Comparison of ENCODE assay signal across 22 cellular contexts in genomic region chr9:129671519-129671918, GRCh38. TPM values are rescaled to one million over a fixed set of nuclear protein-coding genes. Genes with fewer than 3 reads are reported as not detected.
DNase-seq lines count a peak whose midpoint lies in the region; ATAC-seq, FAIRE-seq and TF ChIP-seq lines count a peak whose summit lies in the region.
"Had no signal": no experiment of that assay in that cellular context is flagged by ENCODE, and none has a peak within 500 bp of the region (broad histone marks: within the 10 kb centered on the region; RNA-seq: fewer than 3 reads in every experiment).

No MANE protein-coding gene starts in this region.

- TF ChIP-seq CTCF in HFFc6 (IDR thresholded peaks at IDR 0.05) (no peak), bronchial epithelial cell (IDR thresholded peaks at IDR 0.05; ENCODE audit: insufficient read depth, low read length, severe bottlenecking) (no peak)

- no peak overlapping the region for H3K4me3 ChIP-seq in bronchial epithelial cell (ENCODE audit: low read depth, low read length)
- H3K4me3 ChIP-seq: SJCRH30 had no signal

- no peak overlapping the region for H3K4me3 Mint-ChIP-seq in activated T-cell treated with anti-CD3 and anti-CD28 coated beads, Interleukin-2, amount 50 U/mL, for 72 hours
- no peak overlapping the region for H3K4me3 Mint-ChIP-seq in activated T-cell treated with anti-CD3 and anti-CD28 coated beads, Interleukin-2, amount 50 U/mL, for 24 hours
- H3K4me3 Mint-ChIP-seq in HFFc6 = no peak overlapping the region
- H3K4me3 Mint-ChIP-seq in stimulated activated effector memory CD8-positive, alpha-beta T cell treated with anti-CD3 and anti-CD28 coated beads, Interleukin-12 subunit alpha, Interleukin-12 subunit beta, amount 100 ng/mL, for 72 hours = no peak overlapping the region
- H3K4me3 Mint-ChIP-seq: activated CD8-positive, alpha-beta memory T cell treated with anti-CD3 and anti-CD28 coated beads, Interleukin-2, amount 10 ng/mL, durations not matched to agents 7 days and 5 days; CD8-positive, alpha-beta T cell had no signal

- no peaks in the 10 kb centered on the region for H3K36me3 ChIP-seq in bronchial epithelial cell (ENCODE audit: control insufficient read depth, insufficient read depth, low read length)
- H3K36me3 ChIP-seq: SJCRH30 had no signal

- peak; percentile 60 to 82 for ATAC-seq in activated T-cell treated with anti-CD3 and anti-CD28 coated beads, Interleukin-2, amount 50 U/mL, for 72 hours (replicated peaks in 1 of 2)
- peak; percentile 69 for ATAC-seq in stimulated activated effector memory CD8-positive, alpha-beta T cell treated with anti-CD3 and anti-CD28 coated beads, Interleukin-12 subunit alpha, Interleukin-12 subunit beta, amount 100 ng/mL, for 72 hours
- ATAC-seq in GM21390 (IDR thresholded peaks at IDR 0.05; ENCODE audit: unreplicated experiment) = no peak
- ATAC-seq: activated CD8-positive, alpha-beta memory T cell treated with anti-CD3 and anti-CD28 coated beads, Interleukin-2, amount 10 ng/mL, durations not matched to agents 7 days and 5 days; CD8-positive, alpha-beta T cell; left ventricle myocardium superior; PC-3 had no signal

- H3K27me3 ChIP-seq in bronchial epithelial cell (ENCODE audit: control insufficient read depth, insufficient read depth, low read length) = peaks cover 35% of the 10 kb centered on the region

- H3K27ac Mint-ChIP-seq in activated T-cell treated with anti-CD3 and anti-CD28 coated beads, Interleukin-2, amount 50 U/mL, for 72 hours = no peak overlapping the region
- H3K27ac Mint-ChIP-seq in activated T-cell treated with anti-CD3 and anti-CD28 coated beads, Interleukin-2, amount 50 U/mL, for 24 hours = no peak overlapping the region
- H3K27ac Mint-ChIP-seq in HFFc6 = peak overlapping the region; percentile 2; the same call in 1 of the 2 replicates
- H3K27ac Mint-ChIP-seq in stimulated activated effector memory CD8-positive, alpha-beta T cell treated with anti-CD3 and anti-CD28 coated beads, Interleukin-12 subunit alpha, Interleukin-12 subunit beta, amount 100 ng/mL, for 72 hours = peak overlapping the region; percentile 17
- H3K27ac Mint-ChIP-seq: activated CD8-positive, alpha-beta memory T cell treated with anti-CD3 and anti-CD28 coated beads, Interleukin-2, amount 10 ng/mL, durations not matched to agents 7 days and 5 days; CD8-positive, alpha-beta T cell had no signal

- H3K4me1 Mint-ChIP-seq in activated T-cell treated with anti-CD3 and anti-CD28 coated beads, Interleukin-2, amount 50 U/mL, for 72 hours (ENCODE audit: low read depth) = peaks cover 4% of the 10 kb centered on the region
- peaks cover 3% of the 10 kb centered on the region for H3K4me1 Mint-ChIP-seq in activated T-cell treated with anti-CD3 and anti-CD28 coated beads, Interleukin-2, amount 50 U/mL, for 24 hours (ENCODE audit: low read depth)
- H3K4me1 Mint-ChIP-seq in HFFc6 (ENCODE audit: low read depth) = peaks cover 49% of the 10 kb centered on the region
- peaks cover 7% of the 10 kb centered on the region for H3K4me1 Mint-ChIP-seq in stimulated activated effector memory CD8-positive, alpha-beta T cell treated with anti-CD3 and anti-CD28 coated beads, Interleukin-12 subunit alpha, Interleukin-12 subunit beta, amount 100 ng/mL, for 72 hours

- H3K27me3 Mint-ChIP-seq in activated T-cell treated with anti-CD3 and anti-CD28 coated beads, Interleukin-2, amount 50 U/mL, for 72 hours (ENCODE audit: low read depth) = peaks cover 8% of the 10 kb centered on the region
- peaks cover 26% of the 10 kb centered on the region for H3K27me3 Mint-ChIP-seq in activated T-cell treated with anti-CD3 and anti-CD28 coated beads, Interleukin-2, amount 50 U/mL, for 24 hours
- no peaks in the 10 kb centered on the region; the same call in none of the 2 replicates for H3K27me3 Mint-ChIP-seq in HFFc6 (ENCODE audit: insufficient read depth)

- H3K36me3 Mint-ChIP-seq in activated T-cell treated with anti-CD3 and anti-CD28 coated beads, Interleukin-2, amount 50 U/mL, for 72 hours (ENCODE audit: insufficient read depth in 2 of 2) = no peaks in the 10 kb centered on the region
- no peaks in the 10 kb centered on the region for H3K36me3 Mint-ChIP-seq in activated T-cell treated with anti-CD3 and anti-CD28 coated beads, Interleukin-2, amount 50 U/mL, for 24 hours (ENCODE audit: low read depth)
- H3K36me3 Mint-ChIP-seq in HFFc6 (ENCODE audit: low read depth) = peaks cover 12% of the 10 kb centered on the region; the same call in 1 of the 2 replicates
- H3K36me3 Mint-ChIP-seq in stimulated activated effector memory CD8-positive, alpha-beta T cell treated with anti-CD3 and anti-CD28 coated beads, Interleukin-12 subunit alpha, Interleukin-12 subunit beta, amount 100 ng/mL, for 72 hours = no peaks in the 10 kb centered on the region
- H3K36me3 Mint-ChIP-seq: activated CD8-positive, alpha-beta memory T cell treated with anti-CD3 and anti-CD28 coated beads, Interleukin-2, amount 10 ng/mL, durations not matched to agents 7 days and 5 days; CD8-positive, alpha-beta T cell had no signal

- FAIRE-seq in bronchial epithelial cell (lab: Jason Lieb, UNC) = peak; percentile 23
- FAIRE-seq: astrocyte, GM12892 had no signal

- no peaks in the 10 kb centered on the region for H3K9me3 Mint-ChIP-seq in activated T-cell treated with anti-CD3 and anti-CD28 coated beads, Interleukin-2, amount 50 U/mL, for 72 hours
- no peaks in the 10 kb centered on the region for H3K9me3 Mint-ChIP-seq in activated T-cell treated with anti-CD3 and anti-CD28 coated beads, Interleukin-2, amount 50 U/mL, for 24 hours
- no peaks in the 10 kb centered on the region for H3K9me3 Mint-ChIP-seq in HFFc6
- H3K9me3 Mint-ChIP-seq in stimulated activated effector memory CD8-positive, alpha-beta T cell treated with anti-CD3 and anti-CD28 coated beads, Interleukin-12 subunit alpha, Interleukin-12 subunit beta, amount 100 ng/mL, for 72 hours = no peaks in the 10 kb centered on the region
- H3K9me3 Mint-ChIP-seq: CD8-positive, alpha-beta T cell had no signal

- DNase-seq in activated T-cell treated with anti-CD3 and anti-CD28 coated beads, Interleukin-2, amount 50 U/mL, for 72 hours = peak in 1 of 2 donors; percentile 46
- DNase-seq in activated T-cell treated with anti-CD3 and anti-CD28 coated beads, Interleukin-2, amount 50 U/mL, for 24 hours = no peak
- DNase-seq in HFFc6 = peak; percentile 14
- DNase-seq in bronchial epithelial cell (ENCODE audit: low read depth) = peak; percentile 17
- no peak for DNase-seq in stimulated activated effector memory CD8-positive, alpha-beta T cell treated with anti-CD3 and anti-CD28 coated beads, Interleukin-12 subunit alpha, Interleukin-12 subunit beta, amount 100 ng/mL, for 72 hours (ENCODE audit: low spot score in 2 of 2)
- no peak for DNase-seq in NCI-H226
- DNase-seq in epidermal melanocyte (ENCODE audit: insufficient read length, low spot score) = no peak
- DNase-seq: activated CD8-positive, alpha-beta memory T cell treated with anti-CD3 and anti-CD28 coated beads, Interleukin-2, amount 10 ng/mL, durations not matched to agents 7 days and 5 days; CD8-positive, alpha-beta T cell; effector memory CD4-positive, alpha-beta T cell; glutamatergic neuron; left ventricle myocardium superior; MM.1S; NCI-H146; NCI-H2171 treated with DMSO at 0.1 percent for 48 hours; PC-3; SJCRH30; substantia nigra had no signal

RNA-seq across cellular contexts. Expression of gene PRRX2, which starts 6.1 kb away (rescaled TPM):
- total RNA-seq in activated T-cell treated with anti-CD3 and anti-CD28 coated beads, Interleukin-2, amount 50 U/mL, for 72 hours = 1 to 10 TPM; 3.3 to 6.1 TPM
- total RNA-seq in HFFc6 (2021; fragmentation: NEBNext Ultra II Directional; extraction: Animal tissue kit (Norgen Biotek cat#: 25700)) = 100 to 1,000 TPM in 4 of 6 experiments, 10 to 100 TPM in 2; 34.0 to 113 (median 102) TPM
- 0.13 TPM in 1 of 2 replicates, not detected in the other for total RNA-seq in bronchial epithelial cell
- total RNA-seq: astrocyte; CD8-positive, alpha-beta T cell had no signal

RNA-seq across cellular contexts. Expression of gene ASB6, which starts 29.6 kb away (rescaled TPM):
- total RNA-seq in activated T-cell treated with anti-CD3 and anti-CD28 coated beads, Interleukin-2, amount 50 U/mL, for 72 hours = 10 to 100 TPM; 16.9 to 20.2 TPM
- 10 to 100 TPM; 28.9 to 33.1 (median 30.6) TPM for total RNA-seq in HFFc6 (2021; fragmentation: NEBNext Ultra II Directional; extraction: Animal tissue kit (Norgen Biotek cat#: 25700))
- 6.1 and 9.2 TPM in 2 replicates for total RNA-seq in bronchial epithelial cell

RNA-seq across cellular contexts. Expression of gene NTMT1, which starts 45.6 kb away (rescaled TPM):
- 10 to 100 TPM; 39.3 to 51.9 TPM for total RNA-seq in activated T-cell treated with anti-CD3 and anti-CD28 coated beads, Interleukin-2, amount 50 U/mL, for 72 hours
- 10 to 100 TPM; 81.6 to 90.0 (median 87.7) TPM for total RNA-seq in HFFc6 (2021; fragmentation: NEBNext Ultra II Directional; extraction: Animal tissue kit (Norgen Biotek cat#: 25700))
- total RNA-seq in bronchial epithelial cell = 32.6 and 40.8 TPM in 2 replicates

RNA-seq across cellular contexts. Expression of gene C9orf50, which starts 50.6 kb away (rescaled TPM):
- total RNA-seq in activated T-cell treated with anti-CD3 and anti-CD28 coated beads, Interleukin-2, amount 50 U/mL, for 72 hours = under 1 TPM in 1 of 2 donors, not detected in 1; 0.31 TPM
- total RNA-seq in HFFc6 (2021; fragmentation: NEBNext Ultra II Directional; extraction: Animal tissue kit (Norgen Biotek cat#: 25700)) = under 1 TPM in 2 of 6 experiments, not detected in 4; 0.14 to 0.20 TPM
- total RNA-seq in bronchial epithelial cell = not detected in 2 replicates
- total RNA-seq: activated CD8-positive, alpha-beta memory T cell treated with anti-CD3 and anti-CD28 coated beads, Interleukin-2, amount 10 ng/mL, durations not matched to agents 7 days and 5 days; left ventricle myocardium superior; PC-3; SJCRH30; T-helper 2 cell treated with Interferon-gamma antibody and Interleukin-4, amounts not matched to agents 100 ng/mL and 5 ng/mL, for 36 hours had no signal

Comparison
In these comparisons a context has a peak if more than half of its experiments do, and no peak if none do; other contexts are left out.
1. DNase-seq: peak in HFFc6 (single experiment) and bronchial epithelial cell (single experiment); none in activated T-cell treated with anti-CD3 and anti-CD28 coated beads, Interleukin-2, amount 50 U/mL, for 24 hours (single experiment), stimulated activated effector memory CD8-positive, alpha-beta T cell treated with anti-CD3 and anti-CD28 coated beads, Interleukin-12 subunit alpha, Interleukin-12 subunit beta, amount 100 ng/mL, for 72 hours (0 of 2), NCI-H226 (single experiment) and epidermal melanocyte (single experiment).
2. H3K27ac Mint-ChIP-seq: peak in HFFc6 (single experiment) and stimulated activated effector memory CD8-positive, alpha-beta T cell treated with anti-CD3 and anti-CD28 coated beads, Interleukin-12 subunit alpha, Interleukin-12 subunit beta, amount 100 ng/mL, for 72 hours (single experiment); none in activated T-cell treated with anti-CD3 and anti-CD28 coated beads, Interleukin-2, amount 50 U/mL, for 72 hours (single experiment) and activated T-cell treated with anti-CD3 and anti-CD28 coated beads, Interleukin-2, amount 50 U/mL, for 24 hours (single experiment).
3. RNA of gene PRRX2, which starts 6.1 kb away (total RNA-seq): 34.0 to 113 TPM in HFFc6; 3.3 to 6.1 TPM in activated T-cell treated with anti-CD3 and anti-CD28 coated beads, Interleukin-2, amount 50 U/mL, for 72 hours and 0.13 TPM in bronchial epithelial cell; every median in the first group is over 4 times any median in the second.